Comparison of ENCODE assay signal across 16 cellular contexts in genomic region chr9:136103651-136104487, GRCh38. TPM values are rescaled to one million over a fixed set of nuclear protein-coding genes. Genes with fewer than 3 reads are reported as not detected.
DNase-seq lines count a peak whose midpoint lies in the region; ATAC-seq, FAIRE-seq and TF ChIP-seq lines count a peak whose summit lies in the region.
"Had no signal": no experiment of that assay in that cellular context is flagged by ENCODE, and none has a peak within 500 bp of the region (broad histone marks: within the 10 kb centered on the region; RNA-seq: fewer than 3 reads in every experiment).

No MANE protein-coding gene starts in this region.

- H3K27me3 Mint-ChIP-seq in stimulated activated naive CD8-positive, alpha-beta T cell treated with anti-CD3 and anti-CD28 coated beads, Interleukin-15, amount 100 ng/mL, for 72 hours: peaks cover 6% of the 10 kb centered on the region
- H3K27me3 Mint-ChIP-seq: activated naive CD8-positive, alpha-beta T cell treated with anti-CD3 and anti-CD28 coated beads, Interleukin-2, amount 50 U/mL, for 24 hours had no signal

- no TSS peak for BruUV-seq in GM12878 (replicated peaks; lab: Mats Ljungman, UMichigan)

- H3K4me3 Mint-ChIP-seq in stimulated activated naive CD8-positive, alpha-beta T cell treated with anti-CD3 and anti-CD28 coated beads, Interleukin-15, amount 100 ng/mL, for 72 hours: no peak overlapping the region
- H3K4me3 Mint-ChIP-seq: activated CD8-positive, alpha-beta T cell treated with anti-CD3 and anti-CD28 coated beads, Interleukin-2, amount 10 ng/mL, durations not matched to agents 7 days and 5 days; activated naive CD8-positive, alpha-beta T cell treated with anti-CD3 and anti-CD28 coated beads, Interleukin-2, amount 50 U/mL, for 24 hours; activated T-helper 1 cell treated with anti-CD3 and anti-CD28 coated beads, Interleukin-12 subunit alpha, Interleukin-12 subunit beta, Interleukin-2, Interleukin-4 antibody, amounts not matched to agents 30 ng/mL and 10 ng/mL and 1 ng/mL, durations not matched to agents 14 hours and 24 hours and 36 hours had no signal

- H3K36me3 ChIP-seq in GM12878 (ENCODE audit: control insufficient read depth in 2 of 2, insufficient read depth in 2 of 2, low read length in 1 of 2): no peaks in the 10 kb centered on the region

- intact Hi-C loops in GM12878 (cut with micrococcal nuclease; ENCODE audit: unreplicated experiment): no loop called here

- no peak for TF ChIP-seq EP300 in GM12878 (IDR thresholded peaks at IDR 0.05; ENCODE audit: borderline replicate concordance in 1 of 2, control insufficient read depth in 1 of 2, low read depth in 2 of 2, low read length in 2 of 2)

- POLR2A ChIA-PET in GM12878 (lab: Charles Lee): interaction anchor here (0.8 kb wide), 1 partner anchor 10 kb away, joined by 5 read pairs; no protein-coding TSS in a partner anchor

- no peak for FAIRE-seq in GM12878 (lab: Jason Lieb, UNC)

- H3K27ac ChIP-seq in GM12878 (ENCODE audit: control insufficient read depth, insufficient read depth): no peak overlapping the region

- H4K20me1 ChIP-seq in GM12878 (ENCODE audit: control insufficient read depth, insufficient read depth): no peaks in the 10 kb centered on the region

- H3K4me1 ChIP-seq in GM12878 (ENCODE audit: control insufficient read depth, insufficient read depth, low read length): peaks cover 35% of the 10 kb centered on the region

- SMC1A ChIA-PET in GM12878 (lab: Charles Lee; ENCODE audit: uncharacterized antibody, unreplicated experiment): no interaction called here

- in situ Hi-C loops in GM12878 (cut with MboI): no loop called here

- RAD21 ChIA-PET in GM12878 (lab: Charles Lee; ENCODE audit: unreplicated experiment): interaction anchor here (1.4 kb wide), 1 partner anchor 14 kb away, joined by 4 read pairs; no protein-coding TSS in a partner anchor

- no peak overlapping the region for H3K9ac ChIP-seq in GM12878 (ENCODE audit: control insufficient read depth, insufficient read depth, low read length)

- WGBS in GM12878 (ENCODE audit: insufficient coverage, insufficient replicate concordance, low lambda C conversion rate, missing lambda C conversion rate): 61% methylated on average over 32 of the region's 34 CpGs

- ATAC-seq in GM12878 (no peak), HG03571 (IDR thresholded peaks at IDR 0.05; ENCODE audit: unreplicated experiment) (no peak)
- no peak for ATAC-seq in stimulated activated naive CD8-positive, alpha-beta T cell treated with anti-CD3 and anti-CD28 coated beads, Interleukin-15, amount 100 ng/mL, for 72 hours
- ATAC-seq: activated CD8-positive, alpha-beta T cell treated with anti-CD3 and anti-CD28 coated beads, Interleukin-2, amount 10 ng/mL, durations not matched to agents 7 days and 5 days; activated naive CD8-positive, alpha-beta T cell treated with anti-CD3 and anti-CD28 coated beads, Interleukin-2, amount 50 U/mL, for 24 hours; right cardiac atrium had no signal

- H3K79me2 ChIP-seq in GM12878 (ENCODE audit: control insufficient read depth, insufficient read depth, low read length): peaks cover 3% of the 10 kb centered on the region

- CTCF ChIA-PET in GM12878 (lab: Yijun Ruan, JAX): interaction anchor here (1.9 kb wide), 1 partner anchor 8 kb away, joined by 7 read pairs; the partner anchor contains the start of gene NACC2

- no peaks in the 10 kb centered on the region for H3K9me3 Mint-ChIP-seq in stimulated activated naive CD8-positive, alpha-beta T cell treated with anti-CD3 and anti-CD28 coated beads, Interleukin-15, amount 100 ng/mL, for 72 hours
- H3K9me3 Mint-ChIP-seq: activated naive CD8-positive, alpha-beta T cell treated with anti-CD3 and anti-CD28 coated beads, Interleukin-2, amount 50 U/mL, for 24 hours; activated T-helper 1 cell treated with anti-CD3 and anti-CD28 coated beads, Interleukin-12 subunit alpha, Interleukin-12 subunit beta, Interleukin-2, Interleukin-4 antibody, amounts not matched to agents 30 ng/mL and 10 ng/mL and 1 ng/mL, durations not matched to agents 14 hours and 24 hours and 36 hours had no signal

- no peak overlapping the region for H2AFZ ChIP-seq in GM12878 (ENCODE audit: control insufficient read depth, low read depth, low read length)

- TF ChIP-seq POLR2A in GM12878 (IDR thresholded peaks at IDR 0.05; ENCODE audit: low read depth, low read length): peak; percentile 17; the same call in 1 of the 2 replicates

- no peak for TF ChIP-seq RAD21 in GM12878 (IDR thresholded peaks at IDR 0.05; ENCODE audit: insufficient read depth, low read depth, low read length)

- DNase-seq in COLO668 (lab: John Stamatoyannopoulos, UW; ENCODE audit: unreplicated experiment) (peak; percentile 93), NCI-H1105 (lab: John Stamatoyannopoulos, UW) (peak; percentile 90), NCI-H345 treated with DMSO at 0.1 percent for 48 hours (lab: John Stamatoyannopoulos, UW; ENCODE audit: unreplicated experiment) (peak; percentile 84), GM12878 (ENCODE audit: low read depth, low spot score) (no peak), Ammon's horn (ENCODE audit: low spot score) (no peak)
- DNase-seq in stimulated activated naive CD8-positive, alpha-beta T cell treated with anti-CD3 and anti-CD28 coated beads, Interleukin-15, amount 100 ng/mL, for 72 hours: no peak
- DNase-seq in central memory CD4-positive, alpha-beta T cell: no peak
- DNase-seq: activated CD8-positive, alpha-beta T cell treated with anti-CD3 and anti-CD28 coated beads, Interleukin-2, amount 10 ng/mL, durations not matched to agents 7 days and 5 days; activated naive CD8-positive, alpha-beta T cell treated with anti-CD3 and anti-CD28 coated beads, Interleukin-2, amount 50 U/mL, for 24 hours; Caco-2; effector CD8-positive, alpha-beta T cell; NK-92 treated with Interleukin-12 subunit alpha and Interleukin-12 subunit beta, amount 100 ng/mL, for 24 hours; Right ventricle myocardium superior had no signal

- no peaks in the 10 kb centered on the region for H3K9me3 ChIP-seq in GM12878 (replicated peaks; ENCODE audit: control insufficient read depth, insufficient read depth, low read length)
- H3K9me3 ChIP-seq: Caco-2 had no signal

- H3K4me1 Mint-ChIP-seq in stimulated activated naive CD8-positive, alpha-beta T cell treated with anti-CD3 and anti-CD28 coated beads, Interleukin-15, amount 100 ng/mL, for 72 hours: peaks cover 59% of the 10 kb centered on the region

- H3K27me3 ChIP-seq in GM12878 (replicated peaks in 1 of 2; ENCODE audit: control insufficient read depth in 2 of 2, insufficient read depth in 2 of 2, low read length in 1 of 2): no peaks in the 10 kb centered on the region

- peak overlapping the region in 1 of 2 donors; percentile 63 for H3K27ac Mint-ChIP-seq in stimulated activated naive CD8-positive, alpha-beta T cell treated with anti-CD3 and anti-CD28 coated beads, Interleukin-15, amount 100 ng/mL, for 72 hours
- H3K27ac Mint-ChIP-seq: activated CD8-positive, alpha-beta T cell treated with anti-CD3 and anti-CD28 coated beads, Interleukin-2, amount 10 ng/mL, durations not matched to agents 7 days and 5 days; activated naive CD8-positive, alpha-beta T cell treated with anti-CD3 and anti-CD28 coated beads, Interleukin-2, amount 50 U/mL, for 24 hours; activated T-helper 1 cell treated with anti-CD3 and anti-CD28 coated beads, Interleukin-12 subunit alpha, Interleukin-12 subunit beta, Interleukin-2, Interleukin-4 antibody, amounts not matched to agents 30 ng/mL and 10 ng/mL and 1 ng/mL, durations not matched to agents 14 hours and 24 hours and 36 hours had no signal

- H3K4me3 ChIP-seq in GM12878: no peak overlapping the region

- TF ChIP-seq CTCF in GM12878 (IDR thresholded peaks at IDR 0.05 in 2 of 3, conservative IDR thresholded peaks at IDR 0.05 in 1 of 3; ENCODE audit: control insufficient read depth in 2 of 3, extremely low read depth in 1 of 3, insufficient read depth in 1 of 3, low read depth in 3 of 3, low read length in 3 of 3): no peak

- H3K4me2 ChIP-seq in GM12878 (ENCODE audit: control insufficient read depth, insufficient read depth): no peak overlapping the region

TF ChIP-seq in GM12878, 131 proteins besides CTCF, POLR2A, EP300 and RAD21 (continues in another document):
- no peak for TF ChIP-seq RUNX3 (IDR thresholded peaks at IDR 0.05; ENCODE audit: low read length)

RNA-seq across cellular contexts. Expression of gene NACC2, which starts 8.8 kb away (rescaled TPM):
- total RNA-seq in GM12878 (2013; cell fraction: nucleolus; rRNA removed): 11.9 and 13.5 TPM in 2 replicates
- total RNA-seq in GM12878 (2014; rRNA removed): 7.9 and 9.1 TPM in 2 replicates
- 3.5 and 3.8 TPM in 2 replicates for total RNA-seq in GM12878 (2014; rRNA removed; fragmentation: Illumina TruSeq; extraction: Trizol)
- 14.2 and 14.7 TPM in 2 replicates for total RNA-seq in GM12878 (2021)
- polyA plus RNA-seq in GM12878 (2011; ENCODE audit: low read depth): 1.1 TPM
- polyA plus RNA-seq in GM12878 (2011; rRNA removed): 3.5 and 5.4 TPM in 2 replicates
- 7.9 and 9.6 TPM in 2 replicates for polyA plus RNA-seq in GM12878 (2011; cell fraction: cytosol; rRNA removed)
- 15.3 and 20.7 TPM in 2 replicates for polyA plus RNA-seq in GM12878 (2011; cell fraction: nucleus; rRNA removed)
- polyA plus RNA-seq in GM12878 (2012): 3.8 and 4.4 TPM in 2 replicates
- 2.0 and 3.1 TPM in 2 replicates for polyA plus RNA-seq in GM12878 (2014; fragmentation: Illumina TruSeq; extraction: Trizol)
- polyA plus RNA-seq in GM12878 (2014; fragmentation: Nextera tagmentation; extraction: Ambion mirVana): 1 to 10 TPM in 1 of 2 experiments, under 1 TPM in 1; 0.66 to 1.0 TPM
- polyA plus RNA-seq in GM12878 (2014; rRNA removed): 7.5 and 9.4 TPM in 2 replicates
- 1 to 10 TPM; 2.7 to 2.9 TPM for polyA plus RNA-seq in GM12878 (2016; fragmentation: Nextera tagmentation; extraction: Ambion mirVana)
- polyA minus RNA-seq in GM12878 (2011; rRNA and poly(A)+ RNA removed): 11.8 and 12.6 TPM in 2 replicates
- polyA minus RNA-seq in GM12878 (2011; cell fraction: cytosol; rRNA and poly(A)+ RNA removed): 7.3 and 9.0 TPM in 2 replicates
- polyA minus RNA-seq in GM12878 (2011; cell fraction: nucleus; rRNA and poly(A)+ RNA removed): 3.5 and 7.1 TPM in 2 replicates

RNA-seq across cellular contexts. Expression of gene TMEM250, which starts 14.8 kb away (rescaled TPM):
- 19.1 and 19.6 TPM in 2 replicates for total RNA-seq in GM12878 (2013; cell fraction: nucleolus; rRNA removed)
- total RNA-seq in GM12878 (2014; rRNA removed): 30.1 and 39.9 TPM in 2 replicates
- 8.5 and 10.4 TPM in 2 replicates for total RNA-seq in GM12878 (2014; rRNA removed; fragmentation: Illumina TruSeq; extraction: Trizol)
- 33.4 and 38.4 TPM in 2 replicates for total RNA-seq in GM12878 (2021)
- polyA plus RNA-seq in GM12878 (2011; ENCODE audit: low read depth): 3.5 TPM
- 3.5 and 6.2 TPM in 2 replicates for polyA plus RNA-seq in GM12878 (2011; rRNA removed)
- 9.3 and 16.0 TPM in 2 replicates for polyA plus RNA-seq in GM12878 (2011; cell fraction: cytosol; rRNA removed)
- polyA plus RNA-seq in GM12878 (2011; cell fraction: nucleus; rRNA removed): 22.4 and 27.6 TPM in 2 replicates
- 9.7 and 11.4 TPM in 2 replicates for polyA plus RNA-seq in GM12878 (2012)
- polyA plus RNA-seq in GM12878 (2014; fragmentation: Illumina TruSeq; extraction: Trizol): 2.6 and 6.7 TPM in 2 replicates
- 1 to 10 TPM in 1 of 2 experiments, under 1 TPM in 1; 0.39 to 1.2 TPM for polyA plus RNA-seq in GM12878 (2014; fragmentation: Nextera tagmentation; extraction: Ambion mirVana)
- 25.4 and 27.5 TPM in 2 replicates for polyA plus RNA-seq in GM12878 (2014; rRNA removed)
- 10 to 100 TPM in 1 of 2 experiments, 1 to 10 TPM in 1; 6.2 to 16.6 TPM for polyA plus RNA-seq in GM12878 (2016; fragmentation: Nextera tagmentation; extraction: Ambion mirVana)
- 5.5 and 13.3 TPM in 2 replicates for polyA minus RNA-seq in GM12878 (2011; rRNA and poly(A)+ RNA removed)
- 7.3 and 8.3 TPM in 2 replicates for polyA minus RNA-seq in GM12878 (2011; cell fraction: cytosol; rRNA and poly(A)+ RNA removed)
- 12.8 and 25.1 TPM in 2 replicates for polyA minus RNA-seq in GM12878 (2011; cell fraction: nucleus; rRNA and poly(A)+ RNA removed)

Comparison
In these comparisons a context has a peak if more than half of its experiments do, and no peak if none do; other contexts are left out.
1. DNase-seq: peak in COLO668 (single experiment), NCI-H1105 (single experiment) and NCI-H345 treated with DMSO at 0.1 percent for 48 hours (single experiment); none in GM12878 (single experiment), Ammon's horn (single experiment), stimulated activated naive CD8-positive, alpha-beta T cell treated with anti-CD3 and anti-CD28 coated beads, Interleukin-15, amount 100 ng/mL, for 72 hours (0 of 2) and central memory CD4-positive, alpha-beta T cell (single experiment).